ENCODE assay signal across 20 cellular contexts in the genomic region with DNA sequence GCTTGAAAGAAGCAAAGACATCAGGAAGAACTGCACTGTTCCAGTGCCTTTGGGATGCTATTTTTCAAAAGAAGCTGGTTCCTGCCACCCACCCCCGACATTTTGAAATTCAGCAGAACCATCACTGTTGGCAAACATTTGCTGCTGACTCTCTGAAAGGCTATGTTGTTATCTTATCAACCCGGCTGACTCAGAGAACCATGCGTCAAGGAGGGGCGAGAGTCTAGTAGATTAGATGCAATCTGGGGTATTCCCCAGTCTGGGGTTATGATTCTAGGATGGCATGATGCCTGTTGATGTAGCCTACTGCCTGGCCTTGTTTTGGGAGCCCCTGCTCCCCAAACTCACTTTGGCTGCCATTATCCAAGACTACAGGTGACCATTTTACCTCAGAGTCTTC.
DNase-seq lines count a peak whose midpoint lies in the region; ATAC-seq and TF ChIP-seq lines count a peak whose summit lies in the region.
"Had no signal": no experiment of that assay in that cellular context is flagged by ENCODE, and none has a peak within 500 bp of the region (broad histone marks: within the 10 kb centered on the region; RNA-seq: fewer than 3 reads in every experiment).

No MANE protein-coding gene starts in this region.

- no peak overlapping the region for H3K4me2 ChIP-seq in neural progenitor cell

- CTCF ChIA-PET in Caco-2 (lab: Charles Lee): no interaction called here

- H3K27me3 Mint-ChIP-seq in Caco-2 (ENCODE audit: insufficient read depth, unreplicated experiment) (no peaks in the 10 kb centered on the region), neural progenitor cell (ENCODE audit: insufficient read depth, low read depth) (peaks cover 5% of the 10 kb centered on the region)
- no peaks in the 10 kb centered on the region for H3K27me3 Mint-ChIP-seq in stimulated activated naive CD8-positive, alpha-beta T cell treated with anti-CD3 and anti-CD28 coated beads, Interleukin-15, amount 100 ng/mL, for 72 hours

- no peaks in the 10 kb centered on the region for H3F3A ChIP-seq in neural progenitor cell (ENCODE audit: low read depth)

- no peak for ATAC-seq in stimulated activated naive CD8-positive, alpha-beta T cell treated with anti-CD3 and anti-CD28 coated beads, Interleukin-15, amount 100 ng/mL, for 72 hours
- ATAC-seq: left lobe of liver had no signal

- no peaks in the 10 kb centered on the region for H4K20me1 ChIP-seq in neural progenitor cell (ENCODE audit: low read depth)

- H3K36me3 ChIP-seq in Caco-2 (ENCODE audit: control insufficient read depth, insufficient read depth, low read length) (no peaks in the 10 kb centered on the region), neural progenitor cell (no peaks in the 10 kb centered on the region)
- H3K36me3 ChIP-seq: breast epithelium, pancreas, sigmoid colon, thoracic aorta had no signal

- peak; percentile 22 to 39 for DNase-seq in Caco-2
- peak; percentile 2 for DNase-seq in ELR (ENCODE audit: low read depth)
- DNase-seq in astrocyte of the spinal cord (ENCODE audit: low read depth, low spot score): peak; percentile 14
- DNase-seq in iris pigment epithelial cell (ENCODE audit: low read depth): peak; percentile 79
- no peak for DNase-seq in neural progenitor cell (ENCODE audit: low spot score)
- DNase-seq in stimulated activated naive CD8-positive, alpha-beta T cell treated with anti-CD3 and anti-CD28 coated beads, Interleukin-15, amount 100 ng/mL, for 72 hours: no peak
- DNase-seq in T1000 (lab: John Stamatoyannopoulos, UW): no peak
- DNase-seq: activated CD4-positive, CD25-positive, alpha-beta regulatory T cell; activated CD8-positive, alpha-beta memory T cell treated with anti-CD3 and anti-CD28 coated beads, Interleukin-2, amount 50 U/mL, for 4 hours; activated naive CD4-positive, alpha-beta T cell treated with anti-CD3 and anti-CD28 coated beads for 36 hours; H7; KBM-7; NCI-H1092 treated with DMSO at 0.1 percent for 48 hours; NCI-H526; pancreas; SHP77; sigmoid colon had no signal

- peaks cover 16% of the 10 kb centered on the region for H3K4me1 ChIP-seq in Caco-2
- H3K4me1 ChIP-seq in neural progenitor cell: no peaks in the 10 kb centered on the region
- H3K4me1 ChIP-seq: breast epithelium, pancreas, sigmoid colon had no signal

- POLR2A ChIA-PET in Caco-2 (lab: Charles Lee): no interaction called here

- in situ Hi-C loops in astrocyte of the spinal cord (cut with HindIII; ENCODE audit: low sequenced_read_pairs): no loop called here

- intact Hi-C loops in Caco-2 (cut with micrococcal nuclease; ENCODE audit: unreplicated experiment): no loop called here

- H3K36me3 Mint-ChIP-seq in Caco-2 (ENCODE audit: insufficient read depth, unreplicated experiment) (no peaks in the 10 kb centered on the region), neural progenitor cell (no peaks in the 10 kb centered on the region)

- H3K9me3 ChIP-seq in Caco-2: no peaks in the 10 kb centered on the region
- H3K9me3 ChIP-seq in neural progenitor cell (ENCODE audit: low read depth): no peaks in the 10 kb centered on the region
- H3K9me3 ChIP-seq: breast epithelium, pancreas, sigmoid colon, thoracic aorta had no signal

- H3K4me3 ChIP-seq in Caco-2 (ENCODE audit: low read depth, low read length): no peak overlapping the region
- no peak overlapping the region for H3K4me3 ChIP-seq in astrocyte of the spinal cord (ENCODE audit: low read depth, low read length)
- no peak overlapping the region for H3K4me3 ChIP-seq in neural progenitor cell
- H3K4me3 ChIP-seq: breast epithelium, pancreas, sigmoid colon, thoracic aorta had no signal

- H2AFZ ChIP-seq in neural progenitor cell (replicated peaks): no peak overlapping the region

- H3K27ac ChIP-seq in neural progenitor cell: no peak overlapping the region
- H3K27ac ChIP-seq: breast epithelium, pancreas, sigmoid colon, thoracic aorta had no signal

- H3K27me3 ChIP-seq in Caco-2 (replicated peaks; ENCODE audit: control insufficient read depth, insufficient read depth, low read length): no peaks in the 10 kb centered on the region
- H3K27me3 ChIP-seq in neural progenitor cell: no peaks in the 10 kb centered on the region
- H3K27me3 ChIP-seq: breast epithelium, pancreas, sigmoid colon had no signal

- no peak for TF ChIP-seq CTCF in Caco-2 (IDR thresholded peaks at IDR 0.05; ENCODE audit: insufficient read depth in 1 of 2, low read depth in 1 of 2, low read length in 1 of 2, severe bottlenecking in 1 of 2, unreplicated experiment in 1 of 2)
- no peak for TF ChIP-seq CTCF in astrocyte of the spinal cord (IDR thresholded peaks at IDR 0.05; ENCODE audit: low read depth, low read length)
- TF ChIP-seq CTCF in neural progenitor cell (IDR thresholded peaks at IDR 0.05): no peak

- no peaks in the 10 kb centered on the region for H3K4me1 Mint-ChIP-seq in Caco-2 (ENCODE audit: low read depth, unreplicated experiment)
- H3K4me1 Mint-ChIP-seq in neural progenitor cell: no peaks in the 10 kb centered on the region
- H3K4me1 Mint-ChIP-seq in stimulated activated naive CD8-positive, alpha-beta T cell treated with anti-CD3 and anti-CD28 coated beads, Interleukin-15, amount 100 ng/mL, for 72 hours: no peaks in the 10 kb centered on the region

- H3K27ac Mint-ChIP-seq in Caco-2 (ENCODE audit: unreplicated experiment) (no peak overlapping the region), neural progenitor cell (no peak overlapping the region)
- no peak overlapping the region for H3K27ac Mint-ChIP-seq in stimulated activated naive CD8-positive, alpha-beta T cell treated with anti-CD3 and anti-CD28 coated beads, Interleukin-15, amount 100 ng/mL, for 72 hours
- H3K27ac Mint-ChIP-seq: activated naive CD4-positive, alpha-beta T cell treated with anti-CD3 and anti-CD28 coated beads for 36 hours had no signal

- no peak overlapping the region for H3K4me3 Mint-ChIP-seq in Caco-2 (ENCODE audit: unreplicated experiment)
- no peak overlapping the region for H3K4me3 Mint-ChIP-seq in neural progenitor cell
- no peak overlapping the region for H3K4me3 Mint-ChIP-seq in stimulated activated naive CD8-positive, alpha-beta T cell treated with anti-CD3 and anti-CD28 coated beads, Interleukin-15, amount 100 ng/mL, for 72 hours
- H3K4me3 Mint-ChIP-seq: activated naive CD4-positive, alpha-beta T cell treated with anti-CD3 and anti-CD28 coated beads for 36 hours had no signal

- H3K9ac ChIP-seq in neural progenitor cell: no peak overlapping the region

- no TSS peak for BruUV-seq in Caco-2 (replicated peaks; lab: Mats Ljungman, UMichigan)

- H3K9me3 Mint-ChIP-seq in Caco-2 (ENCODE audit: unreplicated experiment) (peaks cover 8% of the 10 kb centered on the region), neural progenitor cell (peaks cover 2% of the 10 kb centered on the region)
- H3K9me3 Mint-ChIP-seq in stimulated activated naive CD8-positive, alpha-beta T cell treated with anti-CD3 and anti-CD28 coated beads, Interleukin-15, amount 100 ng/mL, for 72 hours: no peaks in the 10 kb centered on the region
- H3K9me3 Mint-ChIP-seq: activated naive CD4-positive, alpha-beta T cell treated with anti-CD3 and anti-CD28 coated beads for 36 hours had no signal

- H3K79me2 ChIP-seq in neural progenitor cell (ENCODE audit: low read depth): no peaks in the 10 kb centered on the region

Comparison
In these comparisons a context has a peak if more than half of its experiments do, and no peak if none do; other contexts are left out.
1. DNase-seq: peak in Caco-2 (2 of 2), ELR (single experiment), astrocyte of the spinal cord (single experiment) and iris pigment epithelial cell (single experiment); none in neural progenitor cell (single experiment), stimulated activated naive CD8-positive, alpha-beta T cell treated with anti-CD3 and anti-CD28 coated beads, Interleukin-15, amount 100 ng/mL, for 72 hours (0 of 2) and T1000 (single experiment).